ENCODE assay signal across 8 cellular contexts in genomic region chr10:22550732-22551131, GRCh38.
DNase-seq lines count a peak whose midpoint lies in the region; ATAC-seq and TF ChIP-seq lines count a peak whose summit lies in the region.

No MANE protein-coding gene starts in this region.

- TF ChIP-seq POLR2A in stomach (IDR thresholded peaks at IDR 0.05) = no peak

- no peak for TF ChIP-seq EP300 in stomach (IDR thresholded peaks at IDR 0.05)

- no peak overlapping the region for H3K27ac ChIP-seq in stomach

- no peak overlapping the region for H3K27ac Mint-ChIP-seq in naive B cell

- peak in 1 of 2 donors; percentile 72 for ATAC-seq in naive B cell (ENCODE audit: low read depth in 2 of 2)

- no peaks in the 10 kb centered on the region for H3K27me3 Mint-ChIP-seq in naive B cell

- H3K4me3 ChIP-seq in choroid plexus epithelial cell (ENCODE audit: low read depth, low read length) (no peak overlapping the region), stomach (no peak overlapping the region)

- H3K4me1 Mint-ChIP-seq in naive B cell = peaks cover 4 to 6% (median 5%) of the 10 kb centered on the region in 3 donors

- H3K27me3 ChIP-seq in stomach = no peaks in the 10 kb centered on the region

- H3K4me1 ChIP-seq in stomach = peaks cover 0 to 35% (median 7%) of the 10 kb centered on the region in 4 donors

- no peaks in the 10 kb centered on the region for H3K9me3 Mint-ChIP-seq in naive B cell

- H3K9me3 ChIP-seq in stomach = no peaks in the 10 kb centered on the region

- peak; percentile 51 for TF ChIP-seq CTCF in AG09319 (IDR thresholded peaks at IDR 0.05; ENCODE audit: low read depth, low read length)
- TF ChIP-seq CTCF in choroid plexus epithelial cell (conservative IDR thresholded peaks at IDR 0.05; ENCODE audit: low read depth, low read length) = peak; percentile 72
- peak in 3 of 7 experiments; percentile 4 to 46 (median 45) for TF ChIP-seq CTCF in stomach (IDR thresholded peaks at IDR 0.05)

- no peak overlapping the region for H3K4me3 Mint-ChIP-seq in naive B cell

- WGBS in stomach, 5 donors = 54 to 65% (median 61%) methylated on average over 6 of the region's 6 CpGs

- peaks cover 6 to 19% of the 10 kb centered on the region in 2 donors for H3K36me3 Mint-ChIP-seq in naive B cell

- peaks cover 0 to 47% (median 40%) of the 10 kb centered on the region in 4 donors for H3K36me3 ChIP-seq in stomach

- no peak for DNase-seq in AG09319 (ENCODE audit: extremely low read depth, low read depth)
- DNase-seq in HT-29 (ENCODE audit: low spot score) = peak; percentile 13
- peak; percentile 67 to 73 for DNase-seq in activated CD4-positive, alpha-beta T cell treated with anti-CD3 and anti-CD28 coated beads for 4 hours
- peak; percentile 46 for DNase-seq in choroid plexus epithelial cell (ENCODE audit: low read depth)
- DNase-seq in naive B cell = peak; percentile 60
- DNase-seq in stomach = peak; percentile 44
- DNase-seq in NOMO-1 treated with dmso at 0.1 percent for 144 hours (lab: John Stamatoyannopoulos, UW; ENCODE audit: unreplicated experiment) = no peak
- no peak for DNase-seq in NCI-H2029 treated with DMSO at 0.1 percent for 48 hours (lab: John Stamatoyannopoulos, UW)

- intact Hi-C loops in stomach (cut with DNase I; ENCODE audit: low total_unique reads) = no loop called here

Comparison
In these comparisons a context has a peak if more than half of its experiments do, and no peak if none do; other contexts are left out.
1. DNase-seq: peak in HT-29 (single experiment), activated CD4-positive, alpha-beta T cell treated with anti-CD3 and anti-CD28 coated beads for 4 hours (2 of 2), choroid plexus epithelial cell (single experiment), naive B cell (single experiment) and stomach (single experiment); none in AG09319 (single experiment), NOMO-1 treated with dmso at 0.1 percent for 144 hours (single experiment) and NCI-H2029 treated with DMSO at 0.1 percent for 48 hours (single experiment).